1 cellular context compared by ENCODE assay signal in genomic region chr9:129888085-129888808, GRCh38.
A peak's percentile ranks its signal among the peaks of the same experiment; 100 is the strongest.
TF ChIP-seq lines count a peak whose summit lies in the region.

No MANE protein-coding gene starts in this region.

TF ChIP-seq in GM12878, 131 proteins besides CTCF, POLR2A, EP300 and RAD21 (continued from another document and continues in another):
- peak; percentile 49 for TF ChIP-seq CUX1 (IDR thresholded peaks at IDR 0.05; ENCODE audit: insufficient replicate concordance, low read depth, low read length)
- TF ChIP-seq RFX5 (IDR thresholded peaks at IDR 0.05; ENCODE audit: low read depth, low read length) = no peak
- TF ChIP-seq NKRF (conservative IDR thresholded peaks at IDR 0.05) = 0 out of 2 replicates have a peak, but pooled peaks have one; percentile 29
- TF ChIP-seq RELB (IDR thresholded peaks at IDR 0.05; ENCODE audit: low read depth) = peak; percentile 95
- TF ChIP-seq SP1 (IDR thresholded peaks at IDR 0.05; ENCODE audit: low read depth, low read length) = peak; percentile 92
- TF ChIP-seq ATF2 (IDR thresholded peaks at IDR 0.05; ENCODE audit: low read length) = no peak
- no peak; the same call in 1 of the 2 replicates for TF ChIP-seq NR2C1 (IDR thresholded peaks at IDR 0.05)
- TF ChIP-seq SREBF1 (IDR thresholded peaks at IDR 0.05; ENCODE audit: low read length) = no peak; the same call in 1 of the 2 replicates
- no peak for TF ChIP-seq CHD1 (IDR thresholded peaks at IDR 0.05; ENCODE audit: low read depth, low read length)
- TF ChIP-seq E2F4 (IDR thresholded peaks at IDR 0.05; ENCODE audit: low read depth, low read length) = no peak
- no peak for TF ChIP-seq SIX5 (IDR thresholded peaks at IDR 0.05; ENCODE audit: low read depth, low read length, severe bottlenecking)
- no peak for TF ChIP-seq SREBF2 (IDR thresholded peaks at IDR 0.05; ENCODE audit: low read length)
- TF ChIP-seq NR2C2 (IDR thresholded peaks at IDR 0.05; ENCODE audit: borderline replicate concordance, control insufficient read depth, insufficient read length, low read depth) = no peak
- TF ChIP-seq ZBTB40 (IDR thresholded peaks at IDR 0.05; ENCODE audit: borderline replicate concordance) = peak; percentile 88
- peak; percentile 97 for TF ChIP-seq ATF7 (IDR thresholded peaks at IDR 0.05; ENCODE audit: low read depth)
- peak; percentile 44; the same call in 1 of the 2 replicates for TF ChIP-seq TCF7 (IDR thresholded peaks at IDR 0.05; ENCODE audit: borderline replicate concordance)
- TF ChIP-seq LARP7 (IDR thresholded peaks at IDR 0.05) = no peak; the same call in none of the 2 replicates
- peak; percentile 93 for TF ChIP-seq SPI1 (IDR thresholded peaks at IDR 0.05; ENCODE audit: borderline replicate concordance, insufficient read depth, low read depth, low read length)
- TF ChIP-seq HDGF (IDR thresholded peaks at IDR 0.05) = peak; percentile 78; the same call in 1 of the 2 replicates
- peak; percentile 55; the same call in 1 of the 2 replicates for TF ChIP-seq TAF1 (IDR thresholded peaks at IDR 0.05; ENCODE audit: borderline replicate concordance, low read depth, low read length)
- peak; percentile 61; the same call in 1 of the 2 replicates for TF ChIP-seq YY1 (IDR thresholded peaks at IDR 0.05; ENCODE audit: low read depth, low read length)
- no peak for TF ChIP-seq HSF1 (IDR thresholded peaks at IDR 0.05; ENCODE audit: low read depth, low read length)
- no peak for TF ChIP-seq SMC3 (IDR thresholded peaks at IDR 0.05; ENCODE audit: borderline replicate concordance, low read length)
- TF ChIP-seq CHD2 (IDR thresholded peaks at IDR 0.05; ENCODE audit: borderline replicate concordance, low read depth, low read length) = peak; percentile 92
- TF ChIP-seq CBX5 (IDR thresholded peaks at IDR 0.05; ENCODE audit: low read depth) = no peak
- peak; percentile 90 for TF ChIP-seq BACH1 (IDR thresholded peaks at IDR 0.05; ENCODE audit: borderline replicate concordance)
- peak; percentile 43 for TF ChIP-seq ZNF592 (IDR thresholded peaks at IDR 0.05)
- TF ChIP-seq PBX3 (IDR thresholded peaks at IDR 0.05; ENCODE audit: insufficient replicate concordance, low read depth, low read length) = peak; percentile 91
- TF ChIP-seq POLR2AphosphoS2 (IDR thresholded peaks at IDR 0.05; ENCODE audit: low read depth, low read length) = peak; percentile 99; the same call in 1 of the 2 replicates
- peak; percentile 19 to 64; a peak in 1 of 4 replicates for TF ChIP-seq SRF (IDR thresholded peaks at IDR 0.05; ENCODE audit: low read depth in 2 of 2, low read length in 2 of 2)
- TF ChIP-seq FOXK2 (IDR thresholded peaks at IDR 0.05) = no peak
- no peak for TF ChIP-seq CHD4 (IDR thresholded peaks at IDR 0.05)
- no peak for TF ChIP-seq HDAC6 (IDR thresholded peaks at IDR 0.05; ENCODE audit: unreplicated experiment)
- no peak for TF ChIP-seq CREB1 (IDR thresholded peaks at IDR 0.05; ENCODE audit: low read depth)
